ENCODE assay signal across 21 cellular contexts in genomic region chr1:197914510-197914909, GRCh38. TPM values are rescaled to one million over a fixed set of nuclear protein-coding genes. Genes with fewer than 3 reads are reported as not detected.
"Had no signal": no experiment of that assay in that cellular context is flagged by ENCODE, and none has a peak within 500 bp of the region (broad histone marks: within the 10 kb centered on the region; RNA-seq: fewer than 3 reads in every experiment).

No MANE protein-coding gene starts in this region.

- H3K4me3 Mint-ChIP-seq: activated CD4-positive, alpha-beta memory T cell treated with anti-CD3 and anti-CD28 coated beads, Interleukin-2, amount 10 ng/mL, durations not matched to agents 7 days and 5 days; activated CD4-positive, alpha-beta T cell treated with anti-CD3 and anti-CD28 coated beads, Interleukin-2, amount 10 ng/mL, durations not matched to agents 24 days and 14 days; activated naive CD4-positive, alpha-beta T cell treated with anti-CD3 and anti-CD28 coated beads, Interleukin-2, amount 10 ng/mL, durations not matched to agents 7 days and 5 days; memory B cell; T-helper 1 cell treated with Interleukin-12 subunit alpha and Interleukin-12 subunit beta and Interleukin-4 antibody, amounts not matched to agents 30 μg/mL and 1 μg/mL, for 36 hours had no signal

- H3K27ac Mint-ChIP-seq: activated CD4-positive, alpha-beta memory T cell treated with anti-CD3 and anti-CD28 coated beads, Interleukin-2, amount 10 ng/mL, durations not matched to agents 7 days and 5 days; activated CD4-positive, alpha-beta T cell treated with anti-CD3 and anti-CD28 coated beads, Interleukin-2, amount 10 ng/mL, durations not matched to agents 24 days and 14 days; memory B cell; stimulated activated effector memory CD8-positive, alpha-beta T cell treated with anti-CD3 and anti-CD28 coated beads, Interleukin-12 subunit alpha, Interleukin-12 subunit beta, amount 100 ng/mL, for 72 hours; stimulated activated naive CD8-positive, alpha-beta T cell treated with anti-CD3 and anti-CD28 coated beads, Interleukin-15, amount 100 ng/mL, for 72 hours; T-helper 1 cell treated with Interleukin-12 subunit alpha and Interleukin-12 subunit beta and Interleukin-4 antibody, amounts not matched to agents 30 μg/mL and 1 μg/mL, for 36 hours had no signal

- H2AFZ ChIP-seq: hepatocyte had no signal

- H3K36me3 ChIP-seq: suprapubic skin, tibial nerve had no signal

- H3K9me3 ChIP-seq: suprapubic skin, tibial nerve had no signal

- H3K4me2 ChIP-seq: hepatocyte had no signal

- H3K4me3 ChIP-seq: hepatocyte, suprapubic skin, tibial nerve had no signal

- H3K27ac ChIP-seq: foreskin keratinocyte, hepatocyte, suprapubic skin, tibial nerve had no signal

- ATAC-seq: activated CD4-positive, CD25-positive, alpha-beta regulatory T cell treated with anti-CD3 and anti-CD28 coated beads, Interleukin-2, amount 50 U/mL, for 24 hours; foreskin keratinocyte; sciatic nerve; stimulated activated effector memory CD8-positive, alpha-beta T cell treated with anti-CD3 and anti-CD28 coated beads, Interleukin-12 subunit alpha, Interleukin-12 subunit beta, amount 100 ng/mL, for 72 hours; stimulated activated naive CD8-positive, alpha-beta T cell treated with anti-CD3 and anti-CD28 coated beads, Interleukin-15, amount 100 ng/mL, for 72 hours had no signal

- H3K36me3 Mint-ChIP-seq: memory B cell had no signal

- H3K79me2 ChIP-seq: hepatocyte had no signal

- DNase-seq: activated CD4-positive, alpha-beta memory T cell treated with anti-CD3 and anti-CD28 coated beads, Interleukin-2, amount 10 ng/mL, durations not matched to agents 7 days and 5 days; activated effector memory CD4-positive, alpha-beta T cell treated with anti-CD3 and anti-CD28 coated beads, Interleukin-2, amount 50 U/mL, for 16 hours; activated naive CD4-positive, alpha-beta T cell treated with anti-CD3 and anti-CD28 coated beads, Interleukin-2, amount 10 ng/mL, durations not matched to agents 7 days and 5 days; activated T-cell treated with anti-CD3 and anti-CD28 coated beads for 4 hours; amygdala; cerebellar nuclear complex; cortex of kidney; foreskin keratinocyte; small intestine; stimulated activated CD4-positive, alpha-beta T cell treated with anti-CD3 and anti-CD28 coated beads, Interleukin-2, amount 100 ng/mL, for 24 hours; stimulated activated naive CD8-positive, alpha-beta T cell treated with anti-CD3 and anti-CD28 coated beads, Interleukin-15, amount 100 ng/mL, for 72 hours had no signal

- H3K9me3 Mint-ChIP-seq: activated CD4-positive, alpha-beta memory T cell treated with anti-CD3 and anti-CD28 coated beads, Interleukin-2, amount 10 ng/mL, durations not matched to agents 7 days and 5 days; activated naive CD4-positive, alpha-beta T cell treated with anti-CD3 and anti-CD28 coated beads, Interleukin-2, amount 10 ng/mL, durations not matched to agents 7 days and 5 days; memory B cell; stimulated activated effector memory CD8-positive, alpha-beta T cell treated with anti-CD3 and anti-CD28 coated beads, Interleukin-12 subunit alpha, Interleukin-12 subunit beta, amount 100 ng/mL, for 72 hours; stimulated activated naive CD8-positive, alpha-beta T cell treated with anti-CD3 and anti-CD28 coated beads, Interleukin-15, amount 100 ng/mL, for 72 hours; T-helper 1 cell treated with Interleukin-12 subunit alpha and Interleukin-12 subunit beta and Interleukin-4 antibody, amounts not matched to agents 30 μg/mL and 1 μg/mL, for 36 hours had no signal

RNA-seq across cellular contexts. Expression of gene LHX9, which starts 2.7 kb away (rescaled TPM):
- total RNA-seq: activated CD4-positive, alpha-beta memory T cell treated with anti-CD3 and anti-CD28 coated beads, Interleukin-2, amount 10 ng/mL, durations not matched to agents 7 days and 5 days; foreskin keratinocyte; hepatocyte; suprapubic skin had no signal
- polyA plus RNA-seq: esophagus, foreskin keratinocyte, hepatocyte had no signal

RNA-seq across cellular contexts. Expression of gene C1orf53, which starts 12.1 kb away (rescaled TPM):
- total RNA-seq: tibial nerve had no signal
